Comparison of ENCODE assay signal across 10 cellular contexts in genomic region chr2:28102455-28102874, GRCh38.
DNase-seq lines count a peak whose midpoint lies in the region; ATAC-seq, FAIRE-seq and TF ChIP-seq lines count a peak whose summit lies in the region.
"Had no signal": no experiment of that assay in that cellular context is flagged by ENCODE, and none has a peak within 500 bp of the region (broad histone marks: within the 10 kb centered on the region; RNA-seq: fewer than 3 reads in every experiment).

No MANE protein-coding gene starts in this region.

- H3K36me3 Mint-ChIP-seq in CD8-positive, alpha-beta T cell, result peaks cover 3% of the 10 kb centered on the region

- H3K36me3 ChIP-seq in CD8-positive, alpha-beta T cell (ENCODE audit: insufficient read depth, low read length), result no peaks in the 10 kb centered on the region

- no peaks in the 10 kb centered on the region for H3K4me1 ChIP-seq in CD8-positive, alpha-beta T cell (ENCODE audit: insufficient read depth, low read length)

- no peaks in the 10 kb centered on the region for H3K9me3 ChIP-seq in CD8-positive, alpha-beta T cell (ENCODE audit: low read length)

- no peak overlapping the region for H3K27ac ChIP-seq in CD8-positive, alpha-beta T cell (ENCODE audit: low read depth, low read length)

- CTCF ChIA-PET in CD8-positive, alpha-beta T cell (lab: Charles Lee), result no interaction called here

- no peaks in the 10 kb centered on the region for H3K27me3 ChIP-seq in CD8-positive, alpha-beta T cell (ENCODE audit: insufficient read depth, low read length)

- H3K4me3 ChIP-seq in CD8-positive, alpha-beta T cell (ENCODE audit: low read depth, low read length), result no peak overlapping the region
- H3K4me3 ChIP-seq in fibroblast of pulmonary artery (replicated peaks; ENCODE audit: low read depth, low read length), result no peak overlapping the region

- no peaks in the 10 kb centered on the region for H3K9me3 Mint-ChIP-seq in CD8-positive, alpha-beta T cell

- no peak for TF ChIP-seq CTCF in CD8-positive, alpha-beta T cell (IDR thresholded peaks at IDR 0.05)
- no peak for TF ChIP-seq CTCF in fibroblast of pulmonary artery (IDR thresholded peaks at IDR 0.05; ENCODE audit: low read length, missing control alignments)

- H3K27ac Mint-ChIP-seq in CD8-positive, alpha-beta T cell, result peak overlapping the region; percentile 32

- FAIRE-seq in RCC 7860 (lab: Jason Lieb, UNC), result peak; percentile 72

- no peaks in the 10 kb centered on the region for H3K4me1 Mint-ChIP-seq in CD8-positive, alpha-beta T cell (ENCODE audit: low read depth)

- DNase-seq in CD8-positive, alpha-beta T cell, result no peak
- DNase-seq in RCC 7860 (ENCODE audit: low spot score) (no peak), fibroblast of pulmonary artery (ENCODE audit: low read depth) (peak; percentile 88), pulmonary artery endothelial cell (ENCODE audit: low read depth, low spot score) (peak; percentile 81), HPDE6-E6E7 (ENCODE audit: extremely low spot score) (no peak)
- DNase-seq in stimulated activated CD4-positive, alpha-beta T cell treated with anti-CD3 and anti-CD28 coated beads, Interleukin-4, amount 100 ng/mL, for 4 hours, result no peak
- no peak for DNase-seq in activated CD4-positive, CD25-positive, alpha-beta regulatory T cell treated with anti-CD3 and anti-CD28 coated beads, Interleukin-2, amount 50 U/mL, for 72 hours
- DNase-seq: activated CD8-positive, alpha-beta memory T cell treated with anti-CD3 and anti-CD28 coated beads for 24 hours had no signal

- no peak for ATAC-seq in CD8-positive, alpha-beta T cell
- ATAC-seq in GM18511 (IDR thresholded peaks at IDR 0.05; ENCODE audit: unreplicated experiment), result no peak
- ATAC-seq: Panc1 had no signal

- H3K4me3 Mint-ChIP-seq in CD8-positive, alpha-beta T cell, result no peak overlapping the region

- intact Hi-C loops in CD8-positive, alpha-beta T cell (cut with DNase I, micrococcal nuclease), result no loop called here

- no peaks in the 10 kb centered on the region for H3K27me3 Mint-ChIP-seq in CD8-positive, alpha-beta T cell (ENCODE audit: low read depth)

- POLR2A ChIA-PET in CD8-positive, alpha-beta T cell (lab: Charles Lee), result no interaction called here

Comparison
In these comparisons a context has a peak if more than half of its experiments do, and no peak if none do; other contexts are left out.
1. DNase-seq: peak in fibroblast of pulmonary artery (single experiment) and pulmonary artery endothelial cell (single experiment); none in CD8-positive, alpha-beta T cell (0 of 7), RCC 7860 (single experiment), stimulated activated CD4-positive, alpha-beta T cell treated with anti-CD3 and anti-CD28 coated beads, Interleukin-4, amount 100 ng/mL, for 4 hours (0 of 2), activated CD4-positive, CD25-positive, alpha-beta regulatory T cell treated with anti-CD3 and anti-CD28 coated beads, Interleukin-2, amount 50 U/mL, for 72 hours (single experiment) and HPDE6-E6E7 (single experiment).